14 cellular contexts compared by ENCODE assay signal in genomic region chr12:78759387-78759786, GRCh38.
DNase-seq lines count a peak whose midpoint lies in the region; ATAC-seq, FAIRE-seq and TF ChIP-seq lines count a peak whose summit lies in the region.
"Had no signal": no experiment of that assay in that cellular context is flagged by ENCODE, and none has a peak within 500 bp of the region (broad histone marks: within the 10 kb centered on the region; RNA-seq: fewer than 3 reads in every experiment).

No MANE protein-coding gene starts in this region.

- peak; percentile 1 for DNase-seq in HepG2 (ENCODE audit: low spot score)
- DNase-seq in right lobe of liver = no peak
- DNase-seq in SK-MEL-5 (ENCODE audit: low read depth, low spot score) = peak; percentile 5
- peak; percentile 29 for DNase-seq in fibroblast of the conjunctiva (ENCODE audit: low read depth)
- DNase-seq in G401 (ENCODE audit: low spot score) = no peak
- DNase-seq in NCI-H1105 treated with DMSO at 0.1 percent for 48 hours (lab: John Stamatoyannopoulos, UW) = no peak
- no peak for DNase-seq in anterior cingulate cortex (lab: John Stamatoyannopoulos, UW)
- no peak for DNase-seq in SKM-1 (lab: John Stamatoyannopoulos, UW; ENCODE audit: unreplicated experiment)
- DNase-seq: activated T-cell treated with anti-CD3 and anti-CD28 coated beads, Interleukin-2, amount 50 U/mL, for 24 hours; KG1; left ventricle myocardium superior; ovary had no signal

- H4K20me1 ChIP-seq in HepG2 (ENCODE audit: insufficient read depth, low read length) = no peaks in the 10 kb centered on the region

- FAIRE-seq in HepG2 (lab: Jason Lieb, UNC) = no peak
- FAIRE-seq: frontal cortex had no signal

- TF ChIP-seq EP300 in HepG2 (IDR thresholded peaks at IDR 0.05; ENCODE audit: low read depth in 2 of 2, low read length in 2 of 2) (no peak), HepG2 (CRISPR knock-in tag; IDR thresholded peaks at IDR 0.05; ENCODE audit: borderline replicate concordance) (no peak)

- WGBS in HepG2 (ENCODE audit: low lambda C conversion rate) = 38% methylated on average over 2 of the region's 4 CpGs
- 68% methylated on average over 3 of the region's 4 CpGs for WGBS in right lobe of liver (ENCODE audit: insufficient coverage, low coverage, low lambda C conversion rate, missing lambda C conversion rate)

- no peak for TF ChIP-seq RAD21 in HepG2 (CRISPR knock-in tag; IDR thresholded peaks at IDR 0.05)

- no peak overlapping the region for H3K4me2 ChIP-seq in HepG2 (ENCODE audit: low read depth, low read length)

- H3K9ac ChIP-seq in HepG2 (ENCODE audit: insufficient read depth, low read depth, low read length) = no peak overlapping the region

- in situ Hi-C loops in HepG2 (cut with HindIII; ENCODE audit: extremely low pct_ligation_motif_present, low pct_unique_long_range_greater_than_20kb) = no loop called here
- in situ Hi-C loops in SK-MEL-5 (cut with HindIII; ENCODE audit: low pct_unique_long_range_greater_than_20kb, low sequenced_read_pairs) = no loop called here
- in situ Hi-C loops in G401 (cut with HindIII; ENCODE audit: low sequenced_read_pairs) = no loop called here

- no TSS peak for BruUV-seq in HepG2 (replicated peaks; lab: Mats Ljungman, UMichigan)

- no peak for TF ChIP-seq CTCF in HepG2 (CRISPR knock-in tag; IDR thresholded peaks at IDR 0.05)
- TF ChIP-seq CTCF in right lobe of liver (IDR thresholded peaks at IDR 0.05) = no peak

- H3K9me3 ChIP-seq in HepG2 (ENCODE audit: low read length) (no peaks in the 10 kb centered on the region), right lobe of liver (no peaks in the 10 kb centered on the region)
- H3K9me3 ChIP-seq: ovary had no signal

- H3K4me1 ChIP-seq in HepG2 (ENCODE audit: insufficient read depth, low read length) (no peaks in the 10 kb centered on the region), right lobe of liver (no peaks in the 10 kb centered on the region)

- no peak overlapping the region for H3K4me3 ChIP-seq in HepG2 (replicated peaks in 1 of 3; ENCODE audit: insufficient read depth in 1 of 3, low read depth in 2 of 3, low read length in 3 of 3)
- no peak overlapping the region for H3K4me3 ChIP-seq in right lobe of liver
- H3K4me3 ChIP-seq: ovary had no signal

- H3K27me3 ChIP-seq in HepG2 (ENCODE audit: control insufficient read depth in 1 of 2, insufficient read depth in 2 of 2, low read length in 2 of 2) (no peaks in the 10 kb centered on the region), right lobe of liver (no peaks in the 10 kb centered on the region)
- H3K27me3 ChIP-seq: ovary had no signal

- intact Hi-C loops in HepG2 (cut with micrococcal nuclease; ENCODE audit: unreplicated experiment) = no loop called here
- intact Hi-C loops in right lobe of liver (cut with DNase I) = no loop called here

- no peak overlapping the region for H3K27ac ChIP-seq in HepG2 (ENCODE audit: extremely low read length, insufficient read depth, low read length)
- H3K27ac ChIP-seq in right lobe of liver = no peak overlapping the region
- H3K27ac ChIP-seq: ovary had no signal

- CTCF ChIA-PET in HepG2 (lab: Yijun Ruan, JAX; ENCODE audit: low intra/inter-chr PET ratio, low total read pairs) = no interaction called here

- H2AFZ ChIP-seq in HepG2 (ENCODE audit: low read length) = no peak overlapping the region

- no peaks in the 10 kb centered on the region for H3K36me3 ChIP-seq in HepG2 (replicated peaks in 1 of 2; ENCODE audit: control insufficient read depth in 1 of 2, insufficient read depth in 2 of 2, low read length in 2 of 2)
- no peaks in the 10 kb centered on the region for H3K36me3 ChIP-seq in right lobe of liver
- H3K36me3 ChIP-seq: ovary had no signal

- no peaks in the 10 kb centered on the region for H3K79me2 ChIP-seq in HepG2 (ENCODE audit: insufficient read depth, low read length)

- POLR2A ChIA-PET in HepG2 (lab: Yijun Ruan, JAX) = no interaction called here

- ATAC-seq in HepG2 (no peak), right lobe of liver (no peak)
- ATAC-seq: left ventricle myocardium superior, WTC11 had no signal

- TF ChIP-seq POLR2A in HepG2 (IDR thresholded peaks at IDR 0.05; ENCODE audit: insufficient read depth in 1 of 2, low read depth in 2 of 2, low read length in 2 of 2) = no peak
- TF ChIP-seq POLR2A in right lobe of liver (IDR thresholded peaks at IDR 0.05) = no peak

TF ChIP-seq in HepG2, 621 proteins besides CTCF, POLR2A, EP300 and RAD21:
- peak; percentile 19; the same call in 1 of the 2 replicates for TF ChIP-seq NFE2 (CRISPR knock-in tag; IDR thresholded peaks at IDR 0.05)
- TF ChIP-seq ZNF512B (CRISPR knock-in tag; IDR thresholded peaks at IDR 0.05; ENCODE audit: borderline replicate concordance) = no peak
- TF ChIP-seq NFE2L2 (IDR thresholded peaks at IDR 0.05; ENCODE audit: low read length) = peak; percentile 84
- peak; percentile 56; the same call in 1 of the 2 replicates for TF ChIP-seq MAFF (IDR thresholded peaks at IDR 0.05; ENCODE audit: low read depth, low read length)
- TF ChIP-seq ATF1 (CRISPR knock-in tag; IDR thresholded peaks at IDR 0.05) = no peak
- no peak for TF ChIP-seq ZNF121 (CRISPR knock-in tag; IDR thresholded peaks at IDR 0.05)
- TF ChIP-seq MLLT10 (CRISPR knock-in tag; IDR thresholded peaks at IDR 0.05) = no peak
- no peak for TF ChIP-seq IRF1 (CRISPR knock-in tag; IDR thresholded peaks at IDR 0.05; ENCODE audit: low read depth)
- TF ChIP-seq NR2C2 (CRISPR knock-in tag; IDR thresholded peaks at IDR 0.05; ENCODE audit: borderline replicate concordance) = no peak
- no peak for TF ChIP-seq ZNF766 (CRISPR knock-in tag; IDR thresholded peaks at IDR 0.05; ENCODE audit: borderline replicate concordance)
- TF ChIP-seq MAFK (conservative IDR thresholded peaks at IDR 0.05 in 1 of 2, IDR thresholded peaks at IDR 0.05 in 1 of 2; ENCODE audit: low read length in 2 of 2) = peak; percentile 43 to 47; a peak in 2 of 4 replicates
- TF ChIP-seq ZNF431 (CRISPR knock-in tag; IDR thresholded peaks at IDR 0.05; ENCODE audit: borderline replicate concordance, low read depth) = no peak
- TF ChIP-seq BCL6 (CRISPR knock-in tag; IDR thresholded peaks at IDR 0.05) = no peak
- TF ChIP-seq, protein P1, sequence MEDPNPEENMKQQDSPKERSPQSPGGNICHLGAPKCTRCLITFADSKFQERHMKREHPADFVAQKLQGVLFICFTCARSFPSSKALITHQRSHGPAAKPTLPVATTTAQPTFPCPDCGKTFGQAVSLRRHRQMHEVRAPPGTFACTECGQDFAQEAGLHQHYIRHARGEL (CRISPR knock-in tag; IDR thresholded peaks at IDR 0.05) = no peak
- no peak for TF ChIP-seq ZNF674 (CRISPR knock-in tag; IDR thresholded peaks at IDR 0.05; ENCODE audit: low read depth)
- TF ChIP-seq TEF (CRISPR knock-in tag; IDR thresholded peaks at IDR 0.05) = no peak

Comparison
In these comparisons a context has a peak if more than half of its experiments do, and no peak if none do; other contexts are left out.
1. DNase-seq: peak in HepG2 (single experiment), SK-MEL-5 (single experiment) and fibroblast of the conjunctiva (single experiment); none in right lobe of liver (0 of 3), G401 (single experiment), NCI-H1105 treated with DMSO at 0.1 percent for 48 hours (single experiment), anterior cingulate cortex (0 of 58) and SKM-1 (single experiment).